In the genomic region with DNA sequence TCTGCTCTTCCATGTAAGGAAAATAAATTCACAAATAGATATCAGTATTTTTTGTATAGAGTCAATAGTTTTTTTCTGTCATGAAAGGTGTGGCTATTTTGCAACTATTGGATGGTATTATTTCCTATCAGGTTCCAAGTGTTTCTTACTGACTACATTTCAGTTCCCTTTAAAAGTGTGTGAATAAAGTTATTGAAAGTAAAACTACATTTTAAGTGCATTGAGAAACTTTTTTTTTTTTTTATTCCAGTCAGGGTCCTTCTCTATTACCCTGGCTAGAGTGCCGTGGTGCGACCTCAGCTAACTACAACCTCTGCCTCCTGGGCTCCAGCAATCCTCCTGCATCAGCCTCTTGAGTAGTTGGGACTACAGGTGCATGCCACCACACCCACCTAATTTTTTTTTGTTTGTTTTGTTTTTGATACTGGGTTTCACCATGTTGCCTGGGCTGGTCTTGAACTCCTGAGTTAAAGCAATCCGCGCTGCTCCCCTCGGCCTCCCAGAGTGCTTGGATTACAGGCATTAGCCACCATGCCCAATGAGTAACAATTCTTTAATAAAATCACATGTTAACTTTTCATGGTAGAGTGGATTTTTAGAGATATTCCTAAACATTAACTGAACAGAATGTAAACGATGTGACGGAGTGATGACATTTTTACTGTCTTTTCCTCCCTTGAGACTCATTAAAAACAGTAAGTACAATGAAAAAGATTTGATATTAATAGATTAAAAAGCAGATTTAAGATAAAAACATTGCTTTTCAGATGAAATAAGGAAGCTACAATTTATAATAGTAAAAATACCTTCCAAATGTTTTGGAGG, we compare ENCODE assay signal across 1 cellular context.
TF ChIP-seq lines count a peak whose summit lies in the region.

No MANE protein-coding gene starts in this region.

TF ChIP-seq in HEK293, 187 proteins besides CTCF, POLR2A, EP300 and RAD21 (continued from another document and continues in another):
- TF ChIP-seq, protein P1, sequence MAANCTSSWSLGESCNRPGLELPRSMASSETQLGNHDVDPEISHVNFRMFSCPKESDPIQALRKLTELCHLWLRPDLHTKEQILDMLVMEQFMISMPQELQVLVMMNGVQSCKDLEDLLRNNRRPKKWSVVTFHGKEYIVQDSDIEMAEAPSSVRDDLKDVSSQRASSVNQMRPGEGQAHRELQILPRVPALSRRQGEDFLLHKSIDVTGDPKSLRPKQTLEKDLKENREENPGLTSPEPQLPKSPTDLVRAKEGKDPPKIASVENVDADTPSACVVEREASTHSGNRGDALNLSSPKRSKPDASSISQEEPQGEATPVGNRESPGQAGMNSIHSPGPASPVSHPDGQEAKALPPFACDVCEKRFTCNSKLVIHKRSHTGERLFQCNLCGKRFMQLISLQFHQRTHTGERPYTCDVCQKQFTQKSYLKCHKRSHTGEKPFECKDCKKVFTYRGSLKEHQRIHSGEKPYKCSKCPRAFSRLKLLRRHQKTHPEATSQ (tag by site-specific recombination; IDR thresholded peaks at IDR 0.05): no peak
- TF ChIP-seq ZNF654 (tag by site-specific recombination; IDR thresholded peaks at IDR 0.05; ENCODE audit: low read depth) (no peak), ZSCAN16 (tag by site-specific recombination; IDR thresholded peaks at IDR 0.05) (peak; percentile 88), ZNF132 (tag by site-specific recombination; IDR thresholded peaks at IDR 0.05; ENCODE audit: borderline replicate concordance) (no peak), ZNF514 (tag by site-specific recombination; IDR thresholded peaks at IDR 0.05) (no peak), ZNF629 (tag by site-specific recombination; IDR thresholded peaks at IDR 0.05) (no peak), ZNF16 (tag by site-specific recombination; IDR thresholded peaks at IDR 0.05; ENCODE audit: low read depth) (no peak), ZNF302 (tag by site-specific recombination; IDR thresholded peaks at IDR 0.05; ENCODE audit: low read depth) (no peak), ZSCAN23 (tag by site-specific recombination; IDR thresholded peaks at IDR 0.05) (no peak), ZNF354C (tag by site-specific recombination; IDR thresholded peaks at IDR 0.05; ENCODE audit: borderline replicate concordance, low read depth) (no peak), OSR2 (tag by site-specific recombination; IDR thresholded peaks at IDR 0.05) (peak; percentile 70; the same call in 1 of the 2 replicates), SP2 (tag by site-specific recombination; IDR thresholded peaks at IDR 0.05) (no peak), ZNF174 (tag by site-specific recombination; IDR thresholded peaks at IDR 0.05) (no peak), ZNF324 (tag by site-specific recombination; IDR thresholded peaks at IDR 0.05) (no peak), ZNF530 (tag by site-specific recombination; IDR thresholded peaks at IDR 0.05; ENCODE audit: low read depth) (no peak), ZNF785 (tag by site-specific recombination; IDR thresholded peaks at IDR 0.05) (no peak), ZNF473 (tag by site-specific recombination; IDR thresholded peaks at IDR 0.05) (no peak), ZNF701 (tag by site-specific recombination; IDR thresholded peaks at IDR 0.05) (no peak), ZNF792 (tag by site-specific recombination; IDR thresholded peaks at IDR 0.05) (no peak), ZNF596 (tag by site-specific recombination; IDR thresholded peaks at IDR 0.05) (no peak), YY2 (tag by site-specific recombination; IDR thresholded peaks at IDR 0.05) (no peak), ZNF433 (tag by site-specific recombination; IDR thresholded peaks at IDR 0.05; ENCODE audit: low read depth) (no peak), WT1 (tag by site-specific recombination; IDR thresholded peaks at IDR 0.05) (peak; percentile 50; the same call in 1 of the 2 replicates), ZNF510 (tag by site-specific recombination; IDR thresholded peaks at IDR 0.05; ENCODE audit: insufficient replicate concordance) (no peak), ZNF585B (tag by site-specific recombination; IDR thresholded peaks at IDR 0.05) (no peak), ZNF600 (tag by site-specific recombination; IDR thresholded peaks at IDR 0.05) (no peak; the same call in 1 of the 2 replicates), ZNF239 (tag by site-specific recombination; IDR thresholded peaks at IDR 0.05) (no peak), ZNF48 (tag by site-specific recombination; IDR thresholded peaks at IDR 0.05) (no peak), ZNF544 (tag by site-specific recombination; IDR thresholded peaks at IDR 0.05) (no peak), ZNF610 (tag by site-specific recombination; IDR thresholded peaks at IDR 0.05; ENCODE audit: borderline replicate concordance) (no peak), ZNF660 (tag by site-specific recombination; IDR thresholded peaks at IDR 0.05) (no peak), ZNF350 (tag by site-specific recombination; IDR thresholded peaks at IDR 0.05) (no peak), ZNF571 (tag by site-specific recombination; IDR thresholded peaks at IDR 0.05) (no peak), KLF8 (tag by site-specific recombination; IDR thresholded peaks at IDR 0.05) (peak; percentile 53), GLI2 (tag by site-specific recombination; IDR thresholded peaks at IDR 0.05; ENCODE audit: borderline replicate concordance, low read depth) (no peak), ZNF558 (tag by site-specific recombination; IDR thresholded peaks at IDR 0.05) (no peak), KLF9 (tag by site-specific recombination; IDR thresholded peaks at IDR 0.05; ENCODE audit: low read depth) (peak; percentile 43; the same call in 1 of the 2 replicates), ZNF366 (tag by site-specific recombination; conservative IDR thresholded peaks at IDR 0.05) (no peak), ZNF391 (tag by site-specific recombination; IDR thresholded peaks at IDR 0.05; ENCODE audit: borderline replicate concordance, low read depth) (no peak), ZNF624 (tag by site-specific recombination; IDR thresholded peaks at IDR 0.05) (no peak), ZBTB7A (tag by site-specific recombination; IDR thresholded peaks at IDR 0.05; ENCODE audit: low read depth) (no peak), ZEB2 (tag by site-specific recombination; IDR thresholded peaks at IDR 0.05) (peak; percentile 27; the same call in 1 of the 2 replicates), ZNF146 (tag by site-specific recombination; IDR thresholded peaks at IDR 0.05) (no peak), ZNF791 (tag by site-specific recombination; IDR thresholded peaks at IDR 0.05) (no peak)
- TF ChIP-seq, protein P2, sequence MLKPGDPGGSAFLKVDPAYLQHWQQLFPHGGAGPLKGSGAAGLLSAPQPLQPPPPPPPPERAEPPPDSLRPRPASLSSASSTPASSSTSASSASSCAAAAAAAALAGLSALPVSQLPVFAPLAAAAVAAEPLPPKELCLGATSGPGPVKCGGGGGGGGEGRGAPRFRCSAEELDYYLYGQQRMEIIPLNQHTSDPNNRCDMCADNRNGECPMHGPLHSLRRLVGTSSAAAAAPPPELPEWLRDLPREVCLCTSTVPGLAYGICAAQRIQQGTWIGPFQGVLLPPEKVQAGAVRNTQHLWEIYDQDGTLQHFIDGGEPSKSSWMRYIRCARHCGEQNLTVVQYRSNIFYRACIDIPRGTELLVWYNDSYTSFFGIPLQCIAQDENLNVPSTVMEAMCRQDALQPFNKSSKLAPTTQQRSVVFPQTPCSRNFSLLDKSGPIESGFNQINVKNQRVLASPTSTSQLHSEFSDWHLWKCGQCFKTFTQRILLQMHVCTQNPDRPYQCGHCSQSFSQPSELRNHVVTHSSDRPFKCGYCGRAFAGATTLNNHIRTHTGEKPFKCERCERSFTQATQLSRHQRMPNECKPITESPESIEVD (tag by site-specific recombination; IDR thresholded peaks at IDR 0.05): peak; percentile 81
- TF ChIP-seq, protein P3, sequence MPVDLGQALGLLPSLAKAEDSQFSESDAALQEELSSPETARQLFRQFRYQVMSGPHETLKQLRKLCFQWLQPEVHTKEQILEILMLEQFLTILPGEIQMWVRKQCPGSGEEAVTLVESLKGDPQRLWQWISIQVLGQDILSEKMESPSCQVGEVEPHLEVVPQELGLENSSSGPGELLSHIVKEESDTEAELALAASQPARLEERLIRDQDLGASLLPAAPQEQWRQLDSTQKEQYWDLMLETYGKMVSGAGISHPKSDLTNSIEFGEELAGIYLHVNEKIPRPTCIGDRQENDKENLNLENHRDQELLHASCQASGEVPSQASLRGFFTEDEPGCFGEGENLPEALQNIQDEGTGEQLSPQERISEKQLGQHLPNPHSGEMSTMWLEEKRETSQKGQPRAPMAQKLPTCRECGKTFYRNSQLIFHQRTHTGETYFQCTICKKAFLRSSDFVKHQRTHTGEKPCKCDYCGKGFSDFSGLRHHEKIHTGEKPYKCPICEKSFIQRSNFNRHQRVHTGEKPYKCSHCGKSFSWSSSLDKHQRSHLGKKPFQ (tag by site-specific recombination; IDR thresholded peaks at IDR 0.05): no peak
- TF ChIP-seq, protein P4, sequence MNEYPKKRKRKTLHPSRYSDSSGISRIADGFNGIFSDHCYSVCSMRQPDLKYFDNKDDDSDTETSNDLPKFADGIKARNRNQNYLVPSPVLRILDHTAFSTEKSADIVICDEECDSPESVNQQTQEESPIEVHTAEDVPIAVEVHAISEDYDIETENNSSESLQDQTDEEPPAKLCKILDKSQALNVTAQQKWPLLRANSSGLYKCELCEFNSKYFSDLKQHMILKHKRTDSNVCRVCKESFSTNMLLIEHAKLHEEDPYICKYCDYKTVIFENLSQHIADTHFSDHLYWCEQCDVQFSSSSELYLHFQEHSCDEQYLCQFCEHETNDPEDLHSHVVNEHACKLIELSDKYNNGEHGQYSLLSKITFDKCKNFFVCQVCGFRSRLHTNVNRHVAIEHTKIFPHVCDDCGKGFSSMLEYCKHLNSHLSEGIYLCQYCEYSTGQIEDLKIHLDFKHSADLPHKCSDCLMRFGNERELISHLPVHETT (tag by site-specific recombination; IDR thresholded peaks at IDR 0.05): no peak
- TF ChIP-seq, protein P5, sequence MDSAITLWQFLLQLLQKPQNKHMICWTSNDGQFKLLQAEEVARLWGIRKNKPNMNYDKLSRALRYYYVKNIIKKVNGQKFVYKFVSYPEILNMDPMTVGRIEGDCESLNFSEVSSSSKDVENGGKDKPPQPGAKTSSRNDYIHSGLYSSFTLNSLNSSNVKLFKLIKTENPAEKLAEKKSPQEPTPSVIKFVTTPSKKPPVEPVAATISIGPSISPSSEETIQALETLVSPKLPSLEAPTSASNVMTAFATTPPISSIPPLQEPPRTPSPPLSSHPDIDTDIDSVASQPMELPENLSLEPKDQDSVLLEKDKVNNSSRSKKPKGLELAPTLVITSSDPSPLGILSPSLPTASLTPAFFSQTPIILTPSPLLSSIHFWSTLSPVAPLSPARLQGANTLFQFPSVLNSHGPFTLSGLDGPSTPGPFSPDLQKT (IDR thresholded peaks at IDR 0.05; ENCODE audit: borderline replicate concordance, low read depth, low read length): no peak
- TF ChIP-seq, protein P6, sequence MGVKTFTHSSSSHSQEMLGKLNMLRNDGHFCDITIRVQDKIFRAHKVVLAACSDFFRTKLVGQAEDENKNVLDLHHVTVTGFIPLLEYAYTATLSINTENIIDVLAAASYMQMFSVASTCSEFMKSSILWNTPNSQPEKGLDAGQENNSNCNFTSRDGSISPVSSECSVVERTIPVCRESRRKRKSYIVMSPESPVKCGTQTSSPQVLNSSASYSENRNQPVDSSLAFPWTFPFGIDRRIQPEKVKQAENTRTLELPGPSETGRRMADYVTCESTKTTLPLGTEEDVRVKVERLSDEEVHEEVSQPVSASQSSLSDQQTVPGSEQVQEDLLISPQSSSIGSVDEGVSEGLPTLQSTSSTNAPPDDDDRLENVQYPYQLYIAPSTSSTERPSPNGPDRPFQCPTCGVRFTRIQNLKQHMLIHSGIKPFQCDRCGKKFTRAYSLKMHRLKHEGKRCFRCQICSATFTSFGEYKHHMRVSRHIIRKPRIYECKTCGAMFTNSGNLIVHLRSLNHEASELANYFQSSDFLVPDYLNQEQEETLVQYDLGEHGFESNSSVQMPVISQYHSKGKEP (tag by site-specific recombination; IDR thresholded peaks at IDR 0.05): no peak
- TF ChIP-seq, protein P7, sequence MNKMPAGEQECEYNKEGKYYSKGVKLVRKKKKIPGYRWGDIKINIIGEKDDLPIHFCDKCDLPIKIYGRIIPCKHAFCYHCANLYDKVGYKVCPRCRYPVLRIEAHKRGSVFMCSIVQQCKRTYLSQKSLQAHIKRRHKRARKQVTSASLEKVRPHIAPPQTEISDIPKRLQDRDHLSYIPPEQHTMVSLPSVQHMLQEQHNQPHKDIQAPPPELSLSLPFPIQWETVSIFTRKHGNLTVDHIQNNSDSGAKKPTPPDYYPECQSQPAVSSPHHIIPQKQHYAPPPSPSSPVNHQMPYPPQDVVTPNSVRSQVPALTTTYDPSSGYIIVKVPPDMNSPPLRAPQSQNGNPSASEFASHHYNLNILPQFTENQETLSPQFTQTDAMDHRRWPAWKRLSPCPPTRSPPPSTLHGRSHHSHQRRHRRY (tag by site-specific recombination; IDR thresholded peaks at IDR 0.05): no peak
- TF ChIP-seq, protein P8, sequence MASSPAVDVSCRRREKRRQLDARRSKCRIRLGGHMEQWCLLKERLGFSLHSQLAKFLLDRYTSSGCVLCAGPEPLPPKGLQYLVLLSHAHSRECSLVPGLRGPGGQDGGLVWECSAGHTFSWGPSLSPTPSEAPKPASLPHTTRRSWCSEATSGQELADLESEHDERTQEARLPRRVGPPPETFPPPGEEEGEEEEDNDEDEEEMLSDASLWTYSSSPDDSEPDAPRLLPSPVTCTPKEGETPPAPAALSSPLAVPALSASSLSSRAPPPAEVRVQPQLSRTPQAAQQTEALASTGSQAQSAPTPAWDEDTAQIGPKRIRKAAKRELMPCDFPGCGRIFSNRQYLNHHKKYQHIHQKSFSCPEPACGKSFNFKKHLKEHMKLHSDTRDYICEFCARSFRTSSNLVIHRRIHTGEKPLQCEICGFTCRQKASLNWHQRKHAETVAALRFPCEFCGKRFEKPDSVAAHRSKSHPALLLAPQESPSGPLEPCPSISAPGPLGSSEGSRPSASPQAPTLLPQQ (tag by site-specific recombination; IDR thresholded peaks at IDR 0.05): no peak
- TF ChIP-seq, protein P9, sequence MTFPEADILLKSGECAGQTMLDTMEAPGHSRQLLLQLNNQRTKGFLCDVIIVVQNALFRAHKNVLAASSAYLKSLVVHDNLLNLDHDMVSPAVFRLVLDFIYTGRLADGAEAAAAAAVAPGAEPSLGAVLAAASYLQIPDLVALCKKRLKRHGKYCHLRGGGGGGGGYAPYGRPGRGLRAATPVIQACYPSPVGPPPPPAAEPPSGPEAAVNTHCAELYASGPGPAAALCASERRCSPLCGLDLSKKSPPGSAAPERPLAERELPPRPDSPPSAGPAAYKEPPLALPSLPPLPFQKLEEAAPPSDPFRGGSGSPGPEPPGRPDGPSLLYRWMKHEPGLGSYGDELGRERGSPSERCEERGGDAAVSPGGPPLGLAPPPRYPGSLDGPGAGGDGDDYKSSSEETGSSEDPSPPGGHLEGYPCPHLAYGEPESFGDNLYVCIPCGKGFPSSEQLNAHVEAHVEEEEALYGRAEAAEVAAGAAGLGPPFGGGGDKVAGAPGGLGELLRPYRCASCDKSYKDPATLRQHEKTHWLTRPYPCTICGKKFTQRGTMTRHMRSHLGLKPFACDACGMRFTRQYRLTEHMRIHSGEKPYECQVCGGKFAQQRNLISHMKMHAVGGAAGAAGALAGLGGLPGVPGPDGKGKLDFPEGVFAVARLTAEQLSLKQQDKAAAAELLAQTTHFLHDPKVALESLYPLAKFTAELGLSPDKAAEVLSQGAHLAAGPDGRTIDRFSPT (tag by site-specific recombination; IDR thresholded peaks at IDR 0.05): no peak
